Comparison of ENCODE assay signal across 16 cellular contexts in the genomic region with DNA sequence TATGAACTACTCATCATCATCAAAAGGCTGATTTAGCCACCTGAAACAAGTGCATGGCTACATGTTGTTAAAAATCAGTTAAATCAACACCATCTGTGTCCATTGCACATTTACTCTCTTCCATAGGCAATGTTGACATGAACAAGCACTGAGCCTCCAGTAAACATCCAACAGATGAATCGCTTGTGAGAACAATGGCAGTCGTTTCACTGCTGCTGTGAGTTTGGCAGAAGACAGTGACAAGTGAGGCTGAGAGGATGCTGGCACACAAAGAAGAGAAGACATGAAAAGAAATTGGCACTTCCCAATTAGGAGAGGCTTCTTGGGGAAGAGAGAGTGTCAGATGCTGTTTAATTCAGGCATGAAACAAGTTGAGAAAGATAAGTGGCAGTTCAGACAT.
A peak's percentile ranks its signal among the peaks of the same experiment; 100 is the strongest.
DNase-seq lines count a peak whose midpoint lies in the region; ATAC-seq and TF ChIP-seq lines count a peak whose summit lies in the region.
"Had no signal": no experiment of that assay in that cellular context is flagged by ENCODE, and none has a peak within 500 bp of the region (broad histone marks: within the 10 kb centered on the region; RNA-seq: fewer than 3 reads in every experiment).

No MANE protein-coding gene starts in this region.

- H3K4me3 Mint-ChIP-seq in neural progenitor cell: no peak overlapping the region
- H3K4me3 Mint-ChIP-seq in endothelial cell (ENCODE audit: unreplicated experiment): no peak overlapping the region
- H3K4me3 Mint-ChIP-seq in stimulated activated naive B cell treated with anti-CD40 and anti-IgM and Interleukin-4, amounts not matched to agents 10 μg/mL and 1 μg/mL and 100 μg/mL, for 72 hours: no peak overlapping the region
- H3K4me3 Mint-ChIP-seq: CD4-positive, alpha-beta memory T cell; H9 had no signal

- H3K36me3 ChIP-seq in neural progenitor cell: no peaks in the 10 kb centered on the region
- H3K36me3 ChIP-seq: BE2C, MG63 had no signal

- H2AFZ ChIP-seq in neural progenitor cell (replicated peaks): no peak overlapping the region

- H3K27ac Mint-ChIP-seq in neural progenitor cell: no peak overlapping the region
- no peak overlapping the region for H3K27ac Mint-ChIP-seq in endothelial cell (ENCODE audit: unreplicated experiment)
- no peak overlapping the region for H3K27ac Mint-ChIP-seq in stimulated activated naive B cell treated with anti-CD40 and anti-IgM and Interleukin-4, amounts not matched to agents 10 μg/mL and 1 μg/mL and 100 μg/mL, for 72 hours
- H3K27ac Mint-ChIP-seq: H9 had no signal

- no peaks in the 10 kb centered on the region for H3K79me2 ChIP-seq in neural progenitor cell (ENCODE audit: low read depth)

- no peak overlapping the region for H3K9ac ChIP-seq in neural progenitor cell

- H3K36me3 Mint-ChIP-seq in neural progenitor cell (no peaks in the 10 kb centered on the region), endothelial cell (ENCODE audit: low read depth, unreplicated experiment) (no peaks in the 10 kb centered on the region)
- no peaks in the 10 kb centered on the region for H3K36me3 Mint-ChIP-seq in stimulated activated naive B cell treated with anti-CD40 and anti-IgM and Interleukin-4, amounts not matched to agents 10 μg/mL and 1 μg/mL and 100 μg/mL, for 72 hours
- H3K36me3 Mint-ChIP-seq: CD4-positive, alpha-beta memory T cell had no signal

- peak overlapping the region; percentile 20 for H3K4me2 ChIP-seq in neural progenitor cell

- H3K27me3 Mint-ChIP-seq in neural progenitor cell (ENCODE audit: insufficient read depth, low read depth): peaks cover 3% of the 10 kb centered on the region
- no peaks in the 10 kb centered on the region for H3K27me3 Mint-ChIP-seq in endothelial cell (ENCODE audit: unreplicated experiment)
- no peaks in the 10 kb centered on the region for H3K27me3 Mint-ChIP-seq in stimulated activated naive B cell treated with anti-CD40 and anti-IgM and Interleukin-4, amounts not matched to agents 10 μg/mL and 1 μg/mL and 100 μg/mL, for 72 hours
- H3K27me3 Mint-ChIP-seq: CD4-positive, alpha-beta memory T cell had no signal

- peaks cover 2% of the 10 kb centered on the region for H3K9me3 Mint-ChIP-seq in neural progenitor cell
- no peaks in the 10 kb centered on the region for H3K9me3 Mint-ChIP-seq in endothelial cell (ENCODE audit: unreplicated experiment)
- H3K9me3 Mint-ChIP-seq in stimulated activated naive B cell treated with anti-CD40 and anti-IgM and Interleukin-4, amounts not matched to agents 10 μg/mL and 1 μg/mL and 100 μg/mL, for 72 hours: peaks cover 0 to 3% of the 10 kb centered on the region in 2 donors

- no peaks in the 10 kb centered on the region for H3F3A ChIP-seq in neural progenitor cell (ENCODE audit: low read depth)

- H3K9me3 ChIP-seq in neural progenitor cell (ENCODE audit: low read depth): no peaks in the 10 kb centered on the region
- H3K9me3 ChIP-seq: BE2C, MG63 had no signal

- H3K4me1 Mint-ChIP-seq in neural progenitor cell: no peaks in the 10 kb centered on the region
- H3K4me1 Mint-ChIP-seq in endothelial cell (ENCODE audit: unreplicated experiment): peaks cover 6% of the 10 kb centered on the region
- H3K4me1 Mint-ChIP-seq in stimulated activated naive B cell treated with anti-CD40 and anti-IgM and Interleukin-4, amounts not matched to agents 10 μg/mL and 1 μg/mL and 100 μg/mL, for 72 hours: peaks cover 0 to 2% of the 10 kb centered on the region in 2 donors

- H4K20me1 ChIP-seq in neural progenitor cell (ENCODE audit: low read depth): no peaks in the 10 kb centered on the region

- TF ChIP-seq CTCF in neural progenitor cell (IDR thresholded peaks at IDR 0.05): no peak
- TF ChIP-seq CTCF in endothelial cell (IDR thresholded peaks at IDR 0.05; ENCODE audit: unreplicated experiment): no peak

- H3K4me1 ChIP-seq in neural progenitor cell: peaks cover 10% of the 10 kb centered on the region
- H3K4me1 ChIP-seq: BE2C had no signal

- H3K27ac ChIP-seq in neural progenitor cell: no peak overlapping the region
- H3K27ac ChIP-seq: SK-N-MC had no signal

- no peak overlapping the region for H3K4me3 ChIP-seq in neural progenitor cell
- H3K4me3 ChIP-seq: GM12878, MG63, SK-N-MC had no signal

- no peak for ATAC-seq in stimulated activated naive B cell treated with anti-CD40 and anti-IgM and Interleukin-4, amounts not matched to agents 10 μg/mL and 1 μg/mL and 100 μg/mL, for 72 hours (replicated peaks)
- ATAC-seq: GM12878, Right ventricle myocardium inferior had no signal

- H3K27me3 ChIP-seq in neural progenitor cell: no peaks in the 10 kb centered on the region
- H3K27me3 ChIP-seq: BE2C, MG63 had no signal

- DNase-seq in COLO668 (lab: John Stamatoyannopoulos, UW; ENCODE audit: unreplicated experiment) (peak; percentile 2), NCI-H1092 (lab: John Stamatoyannopoulos, UW) (peak; percentile 8), NCI-H446 treated with DMSO at 0.1 percent for 48 hours (lab: John Stamatoyannopoulos, UW) (peak; percentile 79), neural progenitor cell (ENCODE audit: low spot score) (peak; percentile 39), endothelial cell (ENCODE audit: low spot score) (no peak), NCI-H526 (lab: John Stamatoyannopoulos, UW) (no peak)
- DNase-seq in stimulated activated naive B cell treated with anti-CD40 and anti-IgM and Interleukin-4, amounts not matched to agents 10 μg/mL and 1 μg/mL and 100 μg/mL, for 72 hours: no peak
- DNase-seq: BE2C; CD4-positive, alpha-beta memory T cell; H9; MG63; NCI-H524; T-helper 1 cell had no signal

Comparison
In these comparisons a context has a peak if more than half of its experiments do, and no peak if none do; other contexts are left out.
1. DNase-seq: peak in COLO668 (single experiment), NCI-H1092 (single experiment), NCI-H446 treated with DMSO at 0.1 percent for 48 hours (single experiment) and neural progenitor cell (single experiment); none in endothelial cell (single experiment), stimulated activated naive B cell treated with anti-CD40 and anti-IgM and Interleukin-4, amounts not matched to agents 10 μg/mL and 1 μg/mL and 100 μg/mL, for 72 hours (single experiment) and NCI-H526 (0 of 2).